ENCODE assay signal across 33 cellular contexts in the genomic region with DNA sequence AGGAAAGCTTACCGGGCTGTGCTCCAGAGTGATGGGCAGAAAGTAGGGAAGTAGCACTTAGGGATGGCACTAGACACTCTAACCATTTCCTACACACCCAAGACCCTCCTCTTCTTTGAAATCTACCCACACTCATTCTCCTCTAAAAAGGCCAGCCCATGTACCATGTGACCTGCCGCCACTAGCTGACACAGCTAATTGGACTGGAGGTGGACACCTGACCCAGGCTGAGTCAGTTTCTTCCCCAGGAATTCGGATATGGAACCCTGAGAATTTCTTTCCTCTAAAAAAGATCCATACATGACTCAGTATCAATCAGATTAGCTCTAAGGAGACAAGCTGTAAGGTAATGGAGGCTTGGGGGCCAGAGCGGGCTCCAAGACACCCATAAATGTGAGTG.
"Had no signal": no experiment of that assay in that cellular context is flagged by ENCODE, and none has a peak within 500 bp of the region (broad histone marks: within the 10 kb centered on the region; RNA-seq: fewer than 3 reads in every experiment).

No MANE protein-coding gene starts in this region.

- DNase-seq: activated B cell treated with CpG ODN at 0.5 μM for 24 hours; activated CD4-positive, alpha-beta memory T cell treated with anti-CD3 and anti-CD28 coated beads for 36 hours; activated CD4-positive, alpha-beta T cell treated with anti-CD3 and anti-CD28 coated beads for 4 hours; activated CD4-positive, alpha-beta T cell treated with anti-CD3 and anti-CD28 coated beads, Interleukin-2, amount 10 ng/mL, durations not matched to agents 24 days and 14 days; activated CD4-positive, alpha-beta T cell treated with anti-CD3 and anti-CD28 coated beads, Interleukin-2, amount 50 U/mL, for 1 hour; activated CD4-positive, alpha-beta T cell treated with anti-CD3 and anti-CD28 coated beads, Interleukin-2, amount 50 U/mL, for 4 hours; activated CD4-positive, CD25-positive, alpha-beta regulatory T cell treated with anti-CD3 and anti-CD28 coated beads, Interleukin-2, amount 50 U/mL, for 72 hours; activated CD8-positive, alpha-beta memory T cell treated with anti-CD3 and anti-CD28 coated beads, Interleukin-2, amount 50 U/mL, for 4 hours; activated CD8-positive, alpha-beta T cell treated with anti-CD3 and anti-CD28 coated beads for 36 hours; activated effector memory CD4-positive, alpha-beta T cell treated with anti-CD3 and anti-CD28 coated beads, Interleukin-2, amount 50 U/mL, for 16 hours; activated gamma-delta T cell treated with Interleukin-2 at 50 U/mL for 16 hours; activated naive CD4-positive, alpha-beta T cell; activated naive CD4-positive, alpha-beta T cell treated with anti-CD3 and anti-CD28 coated beads for 36 hours; activated naive CD4-positive, alpha-beta T cell treated with anti-CD3 and anti-CD28 coated beads, Interleukin-2, amount 50 U/mL, for 16 hours; activated naive CD8-positive, alpha-beta T cell treated with anti-CD3 and anti-CD28 coated beads for 36 hours; activated T-cell treated with anti-CD3 and anti-CD28 coated beads for 4 hours; activated T-cell treated with anti-CD3 and anti-CD28 coated beads, Interleukin-2, amount 50 U/mL, for 1 hour; activated T-cell treated with anti-CD3 and anti-CD28 coated beads, Interleukin-2, amount 50 U/mL, for 4 hours; activated T-cell treated with anti-CD3 and anti-CD28 coated beads, Interleukin-2, amount 50 U/mL, for 72 hours; adrenal gland; amniotic stem cell; aorta; body of pancreas; brain microvascular endothelial cell; central memory CD4-positive, alpha-beta T cell; T-helper 2 cell; T-helper 9 cell had no signal

- H3K4me3 ChIP-seq: adrenal gland, body of pancreas, breast epithelium had no signal

- H3K27ac ChIP-seq: adrenal gland, body of pancreas, brain microvascular endothelial cell, breast epithelium, VCaP had no signal

- H3K4me1 ChIP-seq: adrenal gland, body of pancreas, breast epithelium had no signal

- H3K27me3 ChIP-seq: adrenal gland, body of pancreas, brain microvascular endothelial cell, breast epithelium had no signal

- ATAC-seq: activated CD8-positive, alpha-beta T cell treated with anti-CD3 and anti-CD28 coated beads for 36 hours; activated naive CD4-positive, alpha-beta T cell treated with anti-CD3 and anti-CD28 coated beads, Interleukin-2, amount 50 U/mL, for 72 hours; activated T-cell treated with anti-CD3 and anti-CD28 coated beads, Interleukin-2, amount 50 U/mL, for 4 hours; activated T-cell treated with anti-CD3 and anti-CD28 coated beads, Interleukin-2, amount 50 U/mL, for 72 hours; activated T-helper 17 cell treated with anti-CD3 and anti-CD28 coated beads, Interleukin-2, amount 50 U/mL, for 72 hours; body of pancreas had no signal

- FAIRE-seq: astrocyte, TTC549 had no signal

- H3K9me3 ChIP-seq: adrenal gland, body of pancreas, breast epithelium had no signal

- H3K36me3 ChIP-seq: adrenal gland, brain microvascular endothelial cell, breast epithelium had no signal
